Comparison of ENCODE assay signal across 9 cellular contexts in genomic region chr6:42742116-42742894, GRCh38. TPM values are rescaled to one million over a fixed set of nuclear protein-coding genes. Genes with fewer than 3 reads are reported as not detected.
DNase-seq lines count a peak whose midpoint lies in the region; ATAC-seq and TF ChIP-seq lines count a peak whose summit lies in the region.
"Had no signal": no experiment of that assay in that cellular context is flagged by ENCODE, and none has a peak within 500 bp of the region (broad histone marks: within the 10 kb centered on the region; RNA-seq: fewer than 3 reads in every experiment).

No MANE protein-coding gene starts in this region.

- H3K9me3 Mint-ChIP-seq in IgD-negative memory B cell, result no peaks in the 10 kb centered on the region

- H3K27ac Mint-ChIP-seq in IgD-negative memory B cell, result peak overlapping the region in 1 of 3 donors; percentile 93

- H3K9me3 ChIP-seq in esophagus squamous epithelium, result no peaks in the 10 kb centered on the region
- no peaks in the 10 kb centered on the region for H3K9me3 ChIP-seq in right lobe of liver

- H3K27me3 ChIP-seq in esophagus squamous epithelium (no peaks in the 10 kb centered on the region), right lobe of liver (no peaks in the 10 kb centered on the region)

- peaks cover 11 to 37% (median 32%) of the 10 kb centered on the region in 3 donors for H3K4me1 ChIP-seq in esophagus squamous epithelium
- H3K4me1 ChIP-seq in right lobe of liver, result peaks cover 0 to 15% (median 3%) of the 10 kb centered on the region in 4 donors

- peaks cover 7 to 15% (median 12%) of the 10 kb centered on the region in 3 donors for H3K4me1 Mint-ChIP-seq in IgD-negative memory B cell

- TF ChIP-seq CTCF in esophagus squamous epithelium (IDR thresholded peaks at IDR 0.05) (no peak), right lobe of liver (IDR thresholded peaks at IDR 0.05) (no peak)

- 44 to 45% methylated on average over 5 of the region's 5 CpGs for WGBS in esophagus squamous epithelium, 2 donors
- 48% methylated on average over 2 of the region's 5 CpGs for WGBS in right lobe of liver (ENCODE audit: insufficient coverage, low coverage, low lambda C conversion rate, missing lambda C conversion rate)

- in situ Hi-C loops in ACHN (cut with HindIII; ENCODE audit: low pct_ligation_motif_present, low pct_unique_long_range_greater_than_20kb, low sequenced_read_pairs), result no loop called here

- peak; percentile 13 for DNase-seq in ACHN
- peak; percentile 78 for DNase-seq in NOMO-1 treated with DMSO at 0.1 percent for 48 hours (lab: John Stamatoyannopoulos, UW; ENCODE audit: unreplicated experiment)
- DNase-seq in esophagus squamous epithelium (lab: John Stamatoyannopoulos, UW), result no peak
- DNase-seq in head of caudate nucleus, result no peak
- no peak for DNase-seq in right lobe of liver
- DNase-seq in activated CD4-positive, CD25-positive, alpha-beta regulatory T cell treated with anti-CD3 and anti-CD28 coated beads, Interleukin-2, amount 50 U/mL, for 72 hours, result no peak

- peak overlapping the region; percentile 44 to 81 (median 60) for H3K4me3 Mint-ChIP-seq in IgD-negative memory B cell

- H3K4me3 ChIP-seq in esophagus squamous epithelium (no peak overlapping the region), right lobe of liver (no peak overlapping the region)

- ATAC-seq in right lobe of liver, result no peak
- ATAC-seq in HG02973 (IDR thresholded peaks at IDR 0.05; ENCODE audit: unreplicated experiment), result no peak

- peaks cover 2% of the 10 kb centered on the region for H3K27me3 Mint-ChIP-seq in IgD-negative memory B cell

- TF ChIP-seq POLR2A in esophagus squamous epithelium (IDR thresholded peaks at IDR 0.05) (no peak), right lobe of liver (IDR thresholded peaks at IDR 0.05) (no peak)

- H3K27ac ChIP-seq in esophagus squamous epithelium, result peak overlapping the region; percentile 14 to 76 (median 50)
- no peak overlapping the region for H3K27ac ChIP-seq in right lobe of liver

- intact Hi-C loops in esophagus squamous epithelium (cut with DNase I) (no loop called here), head of caudate nucleus (cut with DNase I) (no loop called here), right lobe of liver (cut with DNase I) (loop anchor here in 1 of 2 donors (10.0 kb wide), 1 partner anchor 142 kb away; no protein-coding TSS in a partner anchor)

- H3K36me3 ChIP-seq in esophagus squamous epithelium, result no peaks in the 10 kb centered on the region
- no peaks in the 10 kb centered on the region for H3K36me3 ChIP-seq in right lobe of liver

- H3K36me3 Mint-ChIP-seq in IgD-negative memory B cell, result peaks cover 4% of the 10 kb centered on the region

RNA-seq across cellular contexts. Expression of gene TBCC, which starts 3.6 kb away (rescaled TPM):
- polyA plus RNA-seq in IgD-negative memory B cell, result 67.2 TPM
- total RNA-seq in esophagus squamous epithelium (10 to 100 TPM; 16.2 to 32.9 (median 24.8) TPM), right lobe of liver (10 to 100 TPM in 2 of 6 experiments, 1 to 10 TPM in 4; 5.4 to 12.2 (median 6.3) TPM)

RNA-seq across cellular contexts. Expression of gene PRPH2, which starts 19.9 kb away (rescaled TPM):
- polyA plus RNA-seq in IgD-negative memory B cell, result not detected
- 1 to 10 TPM in 1 of 4 donors, under 1 TPM in 1, not detected in 2; 0.94 to 1.3 TPM for total RNA-seq in esophagus squamous epithelium
- total RNA-seq in right lobe of liver, result under 1 TPM in 1 of 6 experiments, not detected in 5; 0.16 TPM
- total RNA-seq: SK-MEL-5 had no signal

RNA-seq across cellular contexts. Expression of gene BICRAL, which starts 39.5 kb away (rescaled TPM):
- 4.7 TPM for polyA plus RNA-seq in IgD-negative memory B cell
- total RNA-seq in esophagus squamous epithelium (10 to 100 TPM in 2 of 4 donors, 1 to 10 TPM in 2; 5.8 to 13.9 (median 8.9) TPM), right lobe of liver (1 to 10 TPM; 4.3 to 6.0 (median 5.5) TPM)

Comparison
In these comparisons a context has a peak if more than half of its experiments do, and no peak if none do; other contexts are left out.
1. DNase-seq: peak in ACHN (single experiment) and NOMO-1 treated with DMSO at 0.1 percent for 48 hours (single experiment); none in esophagus squamous epithelium (single experiment), head of caudate nucleus (0 of 42), right lobe of liver (0 of 3) and activated CD4-positive, CD25-positive, alpha-beta regulatory T cell treated with anti-CD3 and anti-CD28 coated beads, Interleukin-2, amount 50 U/mL, for 72 hours (single experiment).
2. H3K27ac ChIP-seq: peak in esophagus squamous epithelium (4 of 4); none in right lobe of liver (0 of 3).